Comparison of ENCODE assay signal across 9 cellular contexts in the genomic region with DNA sequence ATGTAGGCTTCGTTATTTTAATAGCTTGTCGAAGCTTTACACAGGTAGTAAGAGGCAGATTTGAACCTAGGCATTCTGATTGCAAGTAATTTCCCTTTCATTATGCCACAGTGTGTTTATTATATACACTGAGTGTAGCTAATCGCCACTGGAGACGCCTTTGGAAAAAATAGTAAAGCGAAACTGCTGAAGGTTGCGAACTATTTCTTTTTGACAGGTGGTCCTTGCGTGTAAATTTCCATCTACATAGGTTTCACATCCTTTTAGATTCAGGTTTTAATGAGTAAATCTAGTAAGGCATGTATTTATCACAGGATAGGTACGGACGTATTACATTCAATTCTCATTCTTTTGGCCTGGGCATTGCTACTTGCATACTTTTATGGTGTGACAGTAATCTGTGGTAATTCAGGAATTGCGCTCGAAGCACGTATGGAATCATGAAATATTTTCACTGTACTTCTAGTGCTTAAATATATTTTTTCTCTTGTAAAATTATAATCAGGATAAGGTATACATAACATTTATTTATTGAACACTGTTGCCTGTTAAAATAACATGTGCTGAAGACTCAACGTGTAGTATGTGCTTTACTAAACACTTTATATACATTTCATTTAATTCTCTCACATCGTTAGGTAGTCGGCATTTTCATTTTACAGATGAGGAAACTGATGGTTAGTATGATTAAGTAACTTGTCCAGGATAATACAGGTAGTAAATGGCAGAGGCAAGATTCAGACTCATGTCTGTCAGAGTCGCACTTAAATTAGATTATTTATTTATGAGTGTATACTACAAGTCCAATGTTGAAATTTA. TPM values are rescaled to one million over a fixed set of nuclear protein-coding genes. Genes with fewer than 3 reads are reported as not detected.
DNase-seq lines count a peak whose midpoint lies in the region; ATAC-seq, FAIRE-seq and TF ChIP-seq lines count a peak whose summit lies in the region.
"Had no signal": no experiment of that assay in that cellular context is flagged by ENCODE, and none has a peak within 500 bp of the region (broad histone marks: within the 10 kb centered on the region; RNA-seq: fewer than 3 reads in every experiment).

No MANE protein-coding gene starts in this region.

- H3K27ac ChIP-seq in SJSA1 (peak overlapping the region; percentile 98), pancreas (peak overlapping the region in 3 of 4 donors; percentile 92 to 100 (median 99))

- H3K36me3 ChIP-seq in SJSA1 (peaks cover 7% of the 10 kb centered on the region), pancreas (no peaks in the 10 kb centered on the region)

- in situ Hi-C loops in G401 (cut with HindIII; ENCODE audit: low sequenced_read_pairs): no loop called here

- peak; percentile 21 for ATAC-seq in HG03175 (IDR thresholded peaks at IDR 0.05; ENCODE audit: unreplicated experiment)
- peak in 2 of 4 donors; percentile 8 to 16 for ATAC-seq in pancreas
- ATAC-seq in GM21786 (IDR thresholded peaks at IDR 0.05; ENCODE audit: unreplicated experiment): no peak

- intact Hi-C loops in pancreas (cut with DNase I): no loop called here

- WGBS in pancreas, 2 donors: 10 to 11% methylated on average over 16 of the region's 16 CpGs

- no peak for FAIRE-seq in pancreas (lab: Jason Lieb, UNC)
- FAIRE-seq: colon had no signal

- TF ChIP-seq CTCF in epithelial cell of esophagus (IDR thresholded peaks at IDR 0.05; ENCODE audit: insufficient read depth, low read depth, low read length, missing control alignments) (no peak), pancreas (IDR thresholded peaks at IDR 0.05) (no peak)

- H3K9me3 ChIP-seq in SJSA1 (replicated peaks): no peaks in the 10 kb centered on the region
- no peaks in the 10 kb centered on the region for H3K9me3 ChIP-seq in pancreas

- H3K4me1 ChIP-seq in SJSA1 (replicated peaks) (peaks cover 14% of the 10 kb centered on the region), pancreas (peaks cover 5 to 29% (median 15%) of the 10 kb centered on the region in 3 donors)

- H3K27me3 ChIP-seq in SJSA1 (replicated peaks): no peaks in the 10 kb centered on the region
- no peaks in the 10 kb centered on the region for H3K27me3 ChIP-seq in pancreas

- H3K4me3 ChIP-seq in SJSA1 (peak overlapping the region; percentile 98), epithelial cell of esophagus (ENCODE audit: low read length) (peak overlapping the region; percentile 78), pancreas (peak overlapping the region in 3 of 4 donors; percentile 91 to 98 (median 96))

- DNase-seq in DMS79 treated with DMSO at 0.1 percent for 48 hours (lab: John Stamatoyannopoulos, UW) (peak; percentile 14), DMS79 (lab: John Stamatoyannopoulos, UW) (no peak), SJSA1 (ENCODE audit: low read depth in 1 of 2, low spot score in 2 of 2) (peak in 1 of 2 experiments; percentile 56), epithelial cell of esophagus (ENCODE audit: low read depth) (peak; percentile 40), pancreas (no peak), G401 (ENCODE audit: low spot score) (no peak)

RNA-seq across cellular contexts. Expression of a gene that starts 1.8 kb away (rescaled TPM):
- 32.4 and 46.5 TPM in 2 replicates for total RNA-seq in SJSA1 (2014; rRNA removed; shearing (Covaris generic))
- total RNA-seq in pancreas: 100 to 1,000 TPM in 1 of 6 donors, 10 to 100 TPM in 5; 72.4 to 105 (median 83.3) TPM
- 10 to 100 TPM; 68.5 to 88.4 TPM for polyA plus RNA-seq in pancreas
- 28.3 and 40.8 TPM in 2 replicates for total RNA-seq in G401 (2014; rRNA removed; shearing (Covaris generic))

RNA-seq across cellular contexts. Expression of a gene that starts 47.6 kb away (rescaled TPM):
- total RNA-seq in SJSA1 (2014; rRNA removed; shearing (Covaris generic)): 1.4 TPM in 1 of 2 replicates, not detected in the other
- 10 to 100 TPM; 10.8 to 20.3 (median 11.7) TPM for total RNA-seq in pancreas
- 10 to 100 TPM in 1 of 2 donors, 1 to 10 TPM in 1; 6.2 to 11.4 TPM for polyA plus RNA-seq in pancreas
- total RNA-seq in G401 (2014; rRNA removed; shearing (Covaris generic)): 8.3 and 14.6 TPM in 2 replicates

Comparison
In these comparisons a context has a peak if more than half of its experiments do, and no peak if none do; other contexts are left out.
1. DNase-seq: peak in DMS79 treated with DMSO at 0.1 percent for 48 hours (single experiment) and epithelial cell of esophagus (single experiment); none in DMS79 (single experiment), pancreas (0 of 6) and G401 (single experiment).
2. Peak in every context shown above with its lines, with median percentiles within 50 percentile points of each other: H3K4me3 ChIP-seq.